ENCODE assay signal across 1 cellular context in genomic region chr9:137077010-137077747, GRCh38.
TF ChIP-seq lines count a peak whose summit lies in the region.

TSS of gene UAP1L1 (plus strand) at chr9:137077517. CDS start at chr9:137077533, 16 bp downstream.

TF ChIP-seq in GM12878, 131 proteins besides CTCF, POLR2A, EP300 and RAD21 (continued from another document and continues in another):
- no peak for TF ChIP-seq E4F1 (IDR thresholded peaks at IDR 0.05; ENCODE audit: borderline replicate concordance, partially characterized antibody)
- TF ChIP-seq ELK1 (IDR thresholded peaks at IDR 0.05; ENCODE audit: low read depth, low read length): no peak
- TF ChIP-seq CREB1 (IDR thresholded peaks at IDR 0.05; ENCODE audit: low read depth): no peak
- TF ChIP-seq ATF3 (IDR thresholded peaks at IDR 0.05; ENCODE audit: borderline replicate concordance, extremely low read depth, low read depth, low read length): no peak
- no peak for TF ChIP-seq CEBPZ (IDR thresholded peaks at IDR 0.05; ENCODE audit: low read depth, low read length)
- peak; percentile 72 for TF ChIP-seq MXI1 (IDR thresholded peaks at IDR 0.05; ENCODE audit: low read depth, low read length)
- no peak for TF ChIP-seq ETV6 (conservative IDR thresholded peaks at IDR 0.05 in 1 of 2, IDR thresholded peaks at IDR 0.05 in 1 of 2; ENCODE audit: borderline replicate concordance in 1 of 2, low read depth in 1 of 2)
- TF ChIP-seq ZNF687 (IDR thresholded peaks at IDR 0.05): peak; percentile 24
- TF ChIP-seq DPF2 (IDR thresholded peaks at IDR 0.05): no peak
- TF ChIP-seq GATAD2B (conservative IDR thresholded peaks at IDR 0.05; ENCODE audit: low read depth): peak; percentile 78; the same call in 1 of the 2 replicates
- TF ChIP-seq BCLAF1 (IDR thresholded peaks at IDR 0.05): no peak
- TF ChIP-seq ZZZ3 (IDR thresholded peaks at IDR 0.05; ENCODE audit: control insufficient read depth, insufficient read length, low read depth): no peak
- no peak for TF ChIP-seq TCF7 (IDR thresholded peaks at IDR 0.05; ENCODE audit: borderline replicate concordance)
- no peak for TF ChIP-seq WRNIP1 (IDR thresholded peaks at IDR 0.05; ENCODE audit: borderline replicate concordance, low read depth, low read length)
- TF ChIP-seq SUPT20H (IDR thresholded peaks at IDR 0.05; ENCODE audit: borderline replicate concordance, control insufficient read depth, low read depth, low read length): no peak
- no peak for TF ChIP-seq JUND (IDR thresholded peaks at IDR 0.05; ENCODE audit: low read depth, low read length)
- TF ChIP-seq ZBTB4 (CRISPR knock-in tag; IDR thresholded peaks at IDR 0.05): no peak
- peak; percentile 72 for TF ChIP-seq ZSCAN29 (IDR thresholded peaks at IDR 0.05)
- TF ChIP-seq RB1 (IDR thresholded peaks at IDR 0.05; ENCODE audit: borderline replicate concordance): peak; percentile 20; the same call in 1 of the 2 replicates
- TF ChIP-seq IRF4 (IDR thresholded peaks at IDR 0.05; ENCODE audit: low read depth, low read length): no peak
- no peak for TF ChIP-seq YY1 (IDR thresholded peaks at IDR 0.05; ENCODE audit: low read depth, low read length)
- no peak for TF ChIP-seq NRF1 (conservative IDR thresholded peaks at IDR 0.05; ENCODE audit: low read depth, low read length)
- TF ChIP-seq ATF2 (IDR thresholded peaks at IDR 0.05; ENCODE audit: low read length): no peak
- TF ChIP-seq BCL3 (IDR thresholded peaks at IDR 0.05; ENCODE audit: borderline replicate concordance, insufficient read depth, low read depth, low read length, poor library complexity, severe bottlenecking): no peak
- no peak for TF ChIP-seq KDM1A (IDR thresholded peaks at IDR 0.05; ENCODE audit: borderline replicate concordance)
- no peak for TF ChIP-seq CHD1 (IDR thresholded peaks at IDR 0.05; ENCODE audit: low read depth, low read length)
